In genomic region chr17:82334622-82335394, GRCh38 we compare ENCODE assay signal across 10 cellular contexts. TPM values are rescaled to one million over a fixed set of nuclear protein-coding genes. Genes with fewer than 3 reads are reported as not detected.
A peak's percentile ranks its signal among the peaks of the same experiment; 100 is the strongest.
DNase-seq lines count a peak whose midpoint lies in the region; ATAC-seq and TF ChIP-seq lines count a peak whose summit lies in the region.
"Had no signal": no experiment of that assay in that cellular context is flagged by ENCODE, and none has a peak within 500 bp of the region (broad histone marks: within the 10 kb centered on the region; RNA-seq: fewer than 3 reads in every experiment).

No MANE protein-coding gene starts in this region.

- DNase-seq in M059J (ENCODE audit: low read depth) (peak; percentile 44), cardiac fibroblast (ENCODE audit: low read depth in 2 of 2) (peak; percentile 19 to 29), HEK293T (ENCODE audit: extremely low spot score) (no peak), NCI-H146 (lab: John Stamatoyannopoulos, UW) (no peak)
- DNase-seq in naive thymus-derived CD4-positive, alpha-beta T cell, result peak in 3 of 9 donors; percentile 29 to 37 (median 32)

- H3K27ac Mint-ChIP-seq in naive thymus-derived CD4-positive, alpha-beta T cell, result peak overlapping the region; percentile 86 to 99 (median 95)

- peak overlapping the region; percentile 86 to 99 (median 98) for H3K4me3 Mint-ChIP-seq in naive thymus-derived CD4-positive, alpha-beta T cell

- H3K9ac ChIP-seq in BLaER1 treated with 17β-estradiol and CSF1 and Interleukin-3, amounts not matched to agents 10 nM and 100 nM, result peak overlapping the region; percentile 4 to 62 (median 54); a peak in 21 of 22 replicates

- peak; percentile 15 for ATAC-seq in naive thymus-derived CD4-positive, alpha-beta T cell
- ATAC-seq in HG03521 (IDR thresholded peaks at IDR 0.05; ENCODE audit: unreplicated experiment) (no peak), HG03139 (IDR thresholded peaks at IDR 0.05; ENCODE audit: unreplicated experiment) (no peak)

- H3K36me3 ChIP-seq in BLaER1 treated with 17β-estradiol and CSF1 and Interleukin-3, amounts not matched to agents 10 nM and 100 nM, result no peaks in the 10 kb centered on the region
- no peaks in the 10 kb centered on the region for H3K36me3 ChIP-seq in naive thymus-derived CD4-positive, alpha-beta T cell (ENCODE audit: control insufficient read depth in 2 of 3, insufficient read depth in 3 of 3, low read length in 3 of 3)

- peaks cover 0 to 11% (median 0%) of the 10 kb centered on the region in 5 donors for H3K27me3 Mint-ChIP-seq in naive thymus-derived CD4-positive, alpha-beta T cell

- no peaks in the 10 kb centered on the region for H3K9me3 ChIP-seq in BLaER1 treated with 17β-estradiol and CSF1 and Interleukin-3, amounts not matched to agents 10 nM and 100 nM (replicated peaks in 1 of 11)
- no peaks in the 10 kb centered on the region for H3K9me3 ChIP-seq in naive thymus-derived CD4-positive, alpha-beta T cell (ENCODE audit: control insufficient read depth in 2 of 3, low read length in 3 of 3)

- H3K4me1 ChIP-seq in BLaER1 treated with 17β-estradiol and CSF1 and Interleukin-3, amounts not matched to agents 10 nM and 100 nM, result peaks cover 55 to 97% (median 94%) of the 10 kb centered on the region in 10 experiments
- H3K4me1 ChIP-seq in naive thymus-derived CD4-positive, alpha-beta T cell (ENCODE audit: control insufficient read depth in 2 of 2, insufficient read depth in 2 of 2, low read length in 2 of 2), result peaks cover 15 to 17% of the 10 kb centered on the region in 2 donors

- peaks cover 0 to 1% (median 0%) of the 10 kb centered on the region in 11 donors for H3K9me3 Mint-ChIP-seq in naive thymus-derived CD4-positive, alpha-beta T cell

- peaks cover 20 to 39% (median 27%) of the 10 kb centered on the region in 7 donors for H3K4me1 Mint-ChIP-seq in naive thymus-derived CD4-positive, alpha-beta T cell

- peaks cover 38 to 63% (median 50%) of the 10 kb centered on the region in 11 experiments for H3K27me3 ChIP-seq in BLaER1 treated with 17β-estradiol and CSF1 and Interleukin-3, amounts not matched to agents 10 nM and 100 nM
- H3K27me3 ChIP-seq in naive thymus-derived CD4-positive, alpha-beta T cell (ENCODE audit: control insufficient read depth in 2 of 2, insufficient read depth in 2 of 2, low read length in 2 of 2), result no peaks in the 10 kb centered on the region

- peak overlapping the region; percentile 86 to 99 (median 97) for H3K4me2 ChIP-seq in BLaER1 treated with 17β-estradiol and CSF1 and Interleukin-3, amounts not matched to agents 10 nM and 100 nM

- H3K36me3 Mint-ChIP-seq in naive thymus-derived CD4-positive, alpha-beta T cell, result no peaks in the 10 kb centered on the region

- CTCF ChIA-PET in naive thymus-derived CD4-positive, alpha-beta T cell (lab: Charles Lee), result interaction anchor here (1.6 kb wide), 1 partner anchor 33 kb away, joined by 7 read pairs; no protein-coding TSS in a partner anchor
- CTCF ChIA-PET in HEK293T (lab: Yijun Ruan, JAX), result no interaction called here

- intact Hi-C loops in naive thymus-derived CD4-positive, alpha-beta T cell (cut with micrococcal nuclease), result no loop called here

- H3K27ac ChIP-seq in BLaER1 treated with 17β-estradiol and CSF1 and Interleukin-3, amounts not matched to agents 10 nM and 100 nM, result peak overlapping the region in 10 of 11 experiments; percentile 30 to 76 (median 62); a peak in 19 of 22 replicates
- peak overlapping the region; percentile 54 for H3K27ac ChIP-seq in naive thymus-derived CD4-positive, alpha-beta T cell (ENCODE audit: low read depth, low read length)

- peaks cover 23 to 43% (median 28%) of the 10 kb centered on the region in 11 experiments; a peak in 15 of 22 replicates for H4K20me1 ChIP-seq in BLaER1 treated with 17β-estradiol and CSF1 and Interleukin-3, amounts not matched to agents 10 nM and 100 nM

- TF ChIP-seq CTCF in cardiac fibroblast (IDR thresholded peaks at IDR 0.05; ENCODE audit: low read depth, low read length), result no peak

- H3K4me3 ChIP-seq in BLaER1 treated with 17β-estradiol and CSF1 and Interleukin-3, amounts not matched to agents 10 nM and 100 nM, result peak overlapping the region; percentile 46 to 72 (median 56); a peak in 19 of 20 replicates
- H3K4me3 ChIP-seq in cardiac fibroblast (replicated peaks in 1 of 2; ENCODE audit: low read depth in 2 of 2, low read length in 2 of 2), result peak overlapping the region; percentile 17 to 41
- peak overlapping the region; percentile 67 for H3K4me3 ChIP-seq in naive thymus-derived CD4-positive, alpha-beta T cell (ENCODE audit: low read length)

- POLR2A ChIA-PET in naive thymus-derived CD4-positive, alpha-beta T cell (lab: Charles Lee), result interaction anchor here (0.6 to 3.7 kb wide), 8 partner anchors 10 to 191 kb away, joined by 3 to 27 read pairs (median 4); partner anchors contain the start of gene CD7
- POLR2A ChIA-PET in HEK293T (lab: Yijun Ruan, JAX), result no interaction called here

TF ChIP-seq in HEK293T, 16 proteins besides CTCF, POLR2A, EP300 and RAD21:
- TF ChIP-seq LEF1 (IDR thresholded peaks at IDR 0.05; ENCODE audit: borderline replicate concordance) (no peak), L3MBTL2 (conservative IDR thresholded peaks at IDR 0.05) (no peak), ELF4 (IDR thresholded peaks at IDR 0.05) (no peak), TARDBP (IDR thresholded peaks at IDR 0.05) (no peak), PKNOX1 (IDR thresholded peaks at IDR 0.05) (no peak), BHLHE40 (IDR thresholded peaks at IDR 0.05; ENCODE audit: borderline replicate concordance) (no peak), SUZ12 (IDR thresholded peaks at IDR 0.05) (no peak), FOXK2 (IDR thresholded peaks at IDR 0.05) (no peak), NFRKB (IDR thresholded peaks at IDR 0.05) (no peak), ARNT (IDR thresholded peaks at IDR 0.05) (no peak), FOXA1 (IDR thresholded peaks at IDR 0.05) (no peak), ZNF384 (IDR thresholded peaks at IDR 0.05) (no peak), CTBP1 (IDR thresholded peaks at IDR 0.05; ENCODE audit: borderline replicate concordance) (no peak), FOXM1 (IDR thresholded peaks at IDR 0.05; ENCODE audit: borderline replicate concordance) (no peak), HDGF (IDR thresholded peaks at IDR 0.05; ENCODE audit: borderline replicate concordance) (no peak)

RNA-seq across cellular contexts. Expression of gene SECTM1, which starts 1.2 kb away (rescaled TPM):
- 30.2 and 41.0 TPM in 2 replicates for total RNA-seq in M059J (2014; rRNA removed; shearing (Covaris generic))
- total RNA-seq in naive thymus-derived CD4-positive, alpha-beta T cell, result 10 to 100 TPM in 2 of 5 experiments, 1 to 10 TPM in 3; 2.3 to 32.4 (median 5.1) TPM
- 1 to 10 TPM; 1.5 to 3.2 TPM for polyA plus RNA-seq in naive thymus-derived CD4-positive, alpha-beta T cell

RNA-seq across cellular contexts. Expression of gene CD7, which starts 17.4 kb away (rescaled TPM):
- not detected in 2 replicates for total RNA-seq in M059J (2014; rRNA removed; shearing (Covaris generic))
- 100 to 1,000 TPM in 3 of 5 experiments, 10 to 100 TPM in 2; 61.9 to 390 (median 165) TPM for total RNA-seq in naive thymus-derived CD4-positive, alpha-beta T cell
- polyA plus RNA-seq in naive thymus-derived CD4-positive, alpha-beta T cell, result 100 to 1,000 TPM; 169 to 183 TPM

RNA-seq across cellular contexts. Expression of gene TEX19, which starts 24.2 kb away (rescaled TPM):
- 0.05 TPM in 1 of 2 replicates, not detected in the other for total RNA-seq in M059J (2014; rRNA removed; shearing (Covaris generic))
- total RNA-seq in naive thymus-derived CD4-positive, alpha-beta T cell, result not detected
- not detected for polyA plus RNA-seq in naive thymus-derived CD4-positive, alpha-beta T cell
- polyA plus RNA-seq: adipose tissue had no signal

RNA-seq across cellular contexts. Expression of gene UTS2R, which starts 36.8 kb away (rescaled TPM):
- total RNA-seq in M059J (2014; rRNA removed; shearing (Covaris generic)), result not detected in 2 replicates
- not detected for total RNA-seq in naive thymus-derived CD4-positive, alpha-beta T cell
- polyA plus RNA-seq in naive thymus-derived CD4-positive, alpha-beta T cell, result not detected
- total RNA-seq: H1 had no signal

Comparison
In these comparisons a context has a peak if more than half of its experiments do, and no peak if none do; other contexts are left out.
1. DNase-seq: peak in M059J (single experiment) and cardiac fibroblast (2 of 2); none in HEK293T (single experiment) and NCI-H146 (single experiment).
2. RNA of gene CD7, which starts 17.4 kb away (total RNA-seq): 61.9 to 390 TPM in naive thymus-derived CD4-positive, alpha-beta T cell; not detected in M059J; every median in the first group is over 10 times any median in the second.
3. Peak in every context shown above with its lines, with median percentiles within 50 percentile points of each other: H3K4me3 ChIP-seq.